18 cellular contexts compared by ENCODE assay signal in genomic region chr14:26370118-26370517, GRCh38.
DNase-seq lines count a peak whose midpoint lies in the region; ATAC-seq and TF ChIP-seq lines count a peak whose summit lies in the region.
"Had no signal": no experiment of that assay in that cellular context is flagged by ENCODE, and none has a peak within 500 bp of the region (broad histone marks: within the 10 kb centered on the region; RNA-seq: fewer than 3 reads in every experiment).

No MANE protein-coding gene starts in this region.

- H3K27ac ChIP-seq in thyroid gland (no peak overlapping the region), psoas muscle (no peak overlapping the region)
- H3K27ac ChIP-seq: body of pancreas, KMS-11 had no signal

- no peak for ATAC-seq in psoas muscle
- ATAC-seq: body of pancreas; natural killer cell treated with Interleukin-12 subunit alpha and Interleukin-12 subunit beta and Interleukin-15 and Interleukin-18, amount 100 ng/mL, for 72 hours had no signal

- peak; percentile 13 for DNase-seq in COR-L47 (lab: John Stamatoyannopoulos, UW)
- DNase-seq in SK-MEL-5 (ENCODE audit: low read depth, low spot score): peak; percentile 4
- peak; percentile 21 for DNase-seq in kidney tubule cell (ENCODE audit: low spot score)
- no peak for DNase-seq in thyroid gland
- no peak for DNase-seq in psoas muscle
- DNase-seq in effector CD8-positive, alpha-beta T cell (lab: John Stamatoyannopoulos, UW): no peak
- no peak for DNase-seq in NOMO-1 treated with dmso at 0.1 percent for 144 hours (lab: John Stamatoyannopoulos, UW; ENCODE audit: unreplicated experiment)
- DNase-seq: activated CD4-positive, CD25-positive, alpha-beta regulatory T cell treated with anti-CD3 and anti-CD28 coated beads, Interleukin-2, amount 50 U/mL, for 72 hours; activated CD8-positive, alpha-beta memory T cell treated with anti-CD3 and anti-CD28 coated beads, Interleukin-2, amount 50 U/mL, for 4 hours; activated naive CD4-positive, alpha-beta T cell; body of pancreas; HFFc6; NCI-H187 treated with DMSO at 0.1 percent for 48 hours; Right ventricle myocardium superior had no signal

- H3K36me3 ChIP-seq in thyroid gland: no peaks in the 10 kb centered on the region
- H3K36me3 ChIP-seq in psoas muscle (ENCODE audit: insufficient read depth in 1 of 2, low read depth in 1 of 2): no peaks in the 10 kb centered on the region

- H3K27me3 ChIP-seq in thyroid gland: no peaks in the 10 kb centered on the region
- no peaks in the 10 kb centered on the region for H3K27me3 ChIP-seq in psoas muscle (ENCODE audit: insufficient read depth in 3 of 3, low read length in 2 of 3)
- H3K27me3 ChIP-seq: body of pancreas had no signal

- TF ChIP-seq CTCF in thyroid gland (IDR thresholded peaks at IDR 0.05) (no peak), psoas muscle (IDR thresholded peaks at IDR 0.05) (no peak)

- intact Hi-C loops in thyroid gland (cut with DNase I) (no loop called here), psoas muscle (cut with DNase I) (no loop called here)

- H3K4me3 ChIP-seq in thyroid gland (replicated peaks in 1 of 3) (no peak overlapping the region), psoas muscle (no peak overlapping the region)
- H3K4me3 ChIP-seq: body of pancreas, lung had no signal

- H3K9me3 ChIP-seq in thyroid gland (no peaks in the 10 kb centered on the region), psoas muscle (no peaks in the 10 kb centered on the region)
- H3K9me3 ChIP-seq: body of pancreas had no signal

- TF ChIP-seq POLR2A in thyroid gland (IDR thresholded peaks at IDR 0.05): no peak

- 45 to 63% methylated on average over 3 of the region's 3 CpGs for WGBS in thyroid gland, 2 donors
- WGBS in psoas muscle, 3 donors: 63 to 71% (median 68%) methylated on average over 3 of the region's 3 CpGs

- in situ Hi-C loops in SK-MEL-5 (cut with HindIII; ENCODE audit: low pct_unique_long_range_greater_than_20kb, low sequenced_read_pairs): no loop called here

- no peak for TF ChIP-seq RAD21 in Ishikawa (IDR thresholded peaks at IDR 0.05; ENCODE audit: low read depth)

- TF ChIP-seq EP300 in Ishikawa (IDR thresholded peaks at IDR 0.05; ENCODE audit: borderline replicate concordance): no peak

- no peaks in the 10 kb centered on the region for H3K4me1 ChIP-seq in thyroid gland
- no peaks in the 10 kb centered on the region for H3K4me1 ChIP-seq in psoas muscle
- H3K4me1 ChIP-seq: body of pancreas had no signal

TF ChIP-seq in Ishikawa, 13 proteins besides CTCF, POLR2A, EP300 and RAD21:
- no peak for TF ChIP-seq ZBTB7A (IDR thresholded peaks at IDR 0.05; ENCODE audit: low read depth)
- peak; percentile 23; the same call in 1 of the 2 replicates for TF ChIP-seq NFIC (IDR thresholded peaks at IDR 0.05)

Comparison
In these comparisons a context has a peak if more than half of its experiments do, and no peak if none do; other contexts are left out.
1. DNase-seq: peak in COR-L47 (single experiment), SK-MEL-5 (single experiment) and kidney tubule cell (single experiment); none in thyroid gland (0 of 2), psoas muscle (0 of 2), effector CD8-positive, alpha-beta T cell (single experiment) and NOMO-1 treated with dmso at 0.1 percent for 144 hours (single experiment).